1 cellular context compared by ENCODE assay signal in the genomic region with DNA sequence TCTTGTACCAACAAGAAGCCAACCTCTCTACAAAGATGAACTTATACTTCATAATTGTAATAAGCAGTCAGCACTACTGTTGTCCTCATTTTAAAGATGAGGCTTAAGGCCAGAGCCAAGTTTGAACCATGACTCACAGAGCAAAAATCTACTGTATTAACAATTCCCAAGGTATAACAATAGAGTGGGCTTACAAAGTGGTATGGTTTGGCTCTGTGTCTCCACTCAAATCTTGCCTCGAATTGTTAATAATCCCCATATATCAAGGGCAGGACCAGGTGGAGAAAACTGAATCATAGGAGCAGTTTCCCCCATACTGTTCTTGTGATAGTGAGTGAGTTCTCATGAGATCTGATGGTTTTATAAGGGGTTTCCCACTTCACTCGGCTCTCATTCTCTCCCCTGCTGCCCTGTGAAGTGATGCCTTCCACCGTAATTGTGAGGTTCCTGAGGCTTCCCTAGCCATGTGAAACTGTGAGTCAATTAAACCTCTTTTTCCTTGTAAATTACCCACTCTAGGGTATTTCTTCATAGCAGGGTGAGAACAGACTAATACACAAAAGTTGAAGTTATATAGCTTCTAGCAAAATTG.
TF ChIP-seq lines count a peak whose summit lies in the region.

No MANE protein-coding gene starts in this region.

TF ChIP-seq in IMR-90, 13 proteins besides CTCF, POLR2A, EP300 and RAD21:
- TF ChIP-seq CEBPB (IDR thresholded peaks at IDR 0.05; ENCODE audit: low read depth, low read length), result no peak
- no peak for TF ChIP-seq MAZ (IDR thresholded peaks at IDR 0.05; ENCODE audit: borderline replicate concordance, low read depth, low read length)
- TF ChIP-seq NFE2L2 (IDR thresholded peaks at IDR 0.05; ENCODE audit: low read depth, low read length), result no peak
- no peak for TF ChIP-seq RCOR1 (IDR thresholded peaks at IDR 0.05; ENCODE audit: insufficient replicate concordance, low read length)
- no peak for TF ChIP-seq USF2 (IDR thresholded peaks at IDR 0.05; ENCODE audit: low read depth, low read length)
- TF ChIP-seq CHD1 (IDR thresholded peaks at IDR 0.05; ENCODE audit: low read depth, low read length), result no peak
TF ChIP-seq in IMR-90: peak in this region for 0.
